ENCODE assay signal across 8 cellular contexts in the genomic region with DNA sequence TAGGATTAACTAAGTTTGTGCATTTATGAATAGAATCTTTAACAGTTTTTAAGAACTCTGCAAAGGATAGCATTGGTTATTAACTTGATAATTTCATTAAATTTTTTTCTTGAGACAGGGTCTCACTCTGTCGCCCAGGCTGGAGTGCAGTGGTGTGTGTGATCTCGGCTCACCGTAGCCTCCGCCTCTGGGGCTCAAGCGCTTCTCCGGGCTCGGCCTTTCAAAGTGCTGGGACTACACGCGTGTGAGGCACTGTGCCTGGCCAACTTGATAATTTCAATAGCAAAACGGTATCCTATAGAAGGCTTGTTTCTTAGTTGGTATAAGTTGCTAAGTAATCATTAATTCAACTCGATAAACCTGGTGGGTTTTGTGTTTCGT. TPM values are rescaled to one million over a fixed set of nuclear protein-coding genes. Genes with fewer than 3 reads are reported as not detected.
DNase-seq lines count a peak whose midpoint lies in the region; ATAC-seq and TF ChIP-seq lines count a peak whose summit lies in the region.

No MANE protein-coding gene starts in this region.

- H3K23ac ChIP-seq in IMR-90 (ENCODE audit: low read depth, low read length) = peak overlapping the region; percentile 75; the same call in 1 of the 2 replicates

- H3K56ac ChIP-seq in IMR-90 (ENCODE audit: extremely low read depth, insufficient read depth, low read length) = no peak overlapping the region

- no peak overlapping the region for H2AK5ac ChIP-seq in IMR-90 (ENCODE audit: low read depth, low read length)

- H3K36me3 Mint-ChIP-seq in Calu3 (ENCODE audit: insufficient read depth, unreplicated experiment) (peaks cover 15% of the 10 kb centered on the region), nephron progenitor cell (ENCODE audit: low read depth) (peaks cover 17% of the 10 kb centered on the region)

- H3K27ac ChIP-seq in IMR-90 (ENCODE audit: insufficient read depth, low read length) = peak overlapping the region; percentile 54

- H4K8ac ChIP-seq in IMR-90 (ENCODE audit: low read depth in 2 of 2, low read length in 2 of 2) = peak overlapping the region; percentile 52 to 70; a peak in 3 of 4 replicates

- POLR2A ChIA-PET in IMR-90 (lab: Charles Lee; ENCODE audit: unreplicated experiment) = no interaction called here

- intact Hi-C loops in Calu3 (cut with micrococcal nuclease; ENCODE audit: unreplicated experiment) (loop anchor here (10.0 kb wide), 1 partner anchor 112 kb away; a partner anchor contains a TSS), IMR-90 (cut with micrococcal nuclease) (loop anchor here (2.0 to 5.0 kb wide), 2 partner anchors 112 to 355 kb away; a partner anchor contains a TSS)

- H2BK20ac ChIP-seq in IMR-90 (ENCODE audit: low read depth, low read length) = no peak overlapping the region

- no peak overlapping the region for H2BK15ac ChIP-seq in IMR-90 (ENCODE audit: low read depth, low read length)

- no TSS peak for BruUV-seq in Calu3 (replicated peaks; lab: Mats Ljungman, UMichigan)
- no TSS peak for BruUV-seq in IMR-90 (replicated peaks; lab: Mats Ljungman, UMichigan)

- H2AK9ac ChIP-seq in IMR-90 (replicated peaks; ENCODE audit: low read depth, low read length, poor library complexity) = no peak overlapping the region

- H3K36me3 ChIP-seq in IMR-90 (ENCODE audit: control insufficient read depth, insufficient read depth, low read length) (no peaks in the 10 kb centered on the region), BE2C (no peaks in the 10 kb centered on the region)

- no peak for TF ChIP-seq CTCF in Calu3 (IDR thresholded peaks at IDR 0.05; ENCODE audit: unreplicated experiment)
- no peak for TF ChIP-seq CTCF in IMR-90 (conservative IDR thresholded peaks at IDR 0.05; ENCODE audit: low read depth, low read length)
- TF ChIP-seq CTCF in nephron progenitor cell (IDR thresholded peaks at IDR 0.05) = no peak
- TF ChIP-seq CTCF in BE2C (IDR thresholded peaks at IDR 0.05; ENCODE audit: low read depth, low read length) = no peak

- H4K20me1 ChIP-seq in IMR-90 (ENCODE audit: insufficient read depth, low read length) = no peaks in the 10 kb centered on the region

- peak overlapping the region; percentile 58 for H4K5ac ChIP-seq in IMR-90 (ENCODE audit: low read depth, low read length)

- no peak overlapping the region; the same call in 1 of the 2 replicates for H4K91ac ChIP-seq in IMR-90 (ENCODE audit: insufficient read depth, low read depth, low read length)

- H3K4me1 Mint-ChIP-seq in Calu3 (ENCODE audit: low read depth, unreplicated experiment) (no peaks in the 10 kb centered on the region), nephron progenitor cell (no peaks in the 10 kb centered on the region)

- H3K27ac Mint-ChIP-seq in Calu3 (ENCODE audit: unreplicated experiment) (no peak overlapping the region), nephron progenitor cell (no peak overlapping the region)

- no peak overlapping the region for H2BK120ac ChIP-seq in IMR-90 (ENCODE audit: low read depth, low read length)

- peak overlapping the region; percentile 42; the same call in 1 of the 2 replicates for H3K18ac ChIP-seq in IMR-90 (ENCODE audit: low read depth, low read length)

- H3K4me3 ChIP-seq in IMR-90 (ENCODE audit: insufficient read depth, low read depth, low read length) = peak overlapping the region; percentile 69
- H3K4me3 ChIP-seq in BE2C (ENCODE audit: low read depth, low read length) = no peak overlapping the region

- no peak for TF ChIP-seq RAD21 in IMR-90 (IDR thresholded peaks at IDR 0.05; ENCODE audit: low read length)

- H2AFZ ChIP-seq in IMR-90 (replicated peaks; ENCODE audit: low read length, poor library complexity) = peak overlapping the region; percentile 94

- H3K4me1 ChIP-seq in IMR-90 (ENCODE audit: control insufficient read depth, insufficient read depth, low read length) (peaks cover 8% of the 10 kb centered on the region), BE2C (no peaks in the 10 kb centered on the region)

- H3K14ac ChIP-seq in IMR-90 (replicated peaks; ENCODE audit: low read depth, low read length) = peak overlapping the region; percentile 66; the same call in 1 of the 2 replicates

- H3K9me1 ChIP-seq in IMR-90 (ENCODE audit: insufficient read depth, low read length) = peaks cover 6% of the 10 kb centered on the region

- H3K9me3 Mint-ChIP-seq in Calu3 (ENCODE audit: low read depth, unreplicated experiment) = no peaks in the 10 kb centered on the region
- H3K9me3 Mint-ChIP-seq in nephron progenitor cell = no peaks in the 10 kb centered on the region

- H3K9me3 ChIP-seq in IMR-90 (ENCODE audit: control insufficient read depth, insufficient read depth, low read length) = no peaks in the 10 kb centered on the region
- no peaks in the 10 kb centered on the region for H3K9me3 ChIP-seq in BE2C

- no peak for TF ChIP-seq POLR2A in IMR-90 (IDR thresholded peaks at IDR 0.05; ENCODE audit: low read depth, low read length)

- dilution Hi-C loops in IMR-90 (cut with HindIII; ENCODE audit: low sequenced_read_pairs, unreplicated experiment) = no loop called here

- peaks cover 0 to 25% of the 10 kb centered on the region in 2 experiments; a peak in 3 of 4 replicates for H3K79me1 ChIP-seq in IMR-90 (ENCODE audit: low read depth in 1 of 2, low read length in 2 of 2)

- H3K4ac ChIP-seq in IMR-90 (ENCODE audit: low read depth, low read length) = 0 out of 2 replicates have a peak overlapping the region, but pooled peaks have one; percentile 29

- CTCF ChIA-PET in Calu3 (lab: Charles Lee) (no interaction called here), IMR-90 (lab: Yijun Ruan, JAX) (no interaction called here)

- ATAC-seq in GM19467 (IDR thresholded peaks at IDR 0.05; ENCODE audit: unreplicated experiment) (peak; percentile 10), IMR-90 (ENCODE audit: low read depth) (peak; percentile 27)

- DNase-seq in Calu3 (no peak), IMR-90 (no peak), dermis blood vessel endothelial cell (peak; percentile 44), nephron progenitor cell (no peak), NCI-H524 treated with DMSO at 0.1 percent for 48 hours (lab: John Stamatoyannopoulos, UW) (no peak), kidney glomerular epithelial cell (lab: John Stamatoyannopoulos, UW) (no peak), BE2C (no peak)

- peak overlapping the region; percentile 45 for H2BK5ac ChIP-seq in IMR-90 (ENCODE audit: low read depth, low read length, poor library complexity, severe bottlenecking)

- WGBS in IMR-90 (ENCODE audit: extremely low coverage in 2 of 2, insufficient read length in 1 of 2), 2 experiments = 40% methylated on average over 1 of the region's 12 CpGs; no CpG with 5 or more reads in 1 of the 2 experiments

- H3K9ac ChIP-seq in IMR-90 (ENCODE audit: low read depth, low read length) = peak overlapping the region; percentile 72

- no peaks in the 10 kb centered on the region for H3K27me3 Mint-ChIP-seq in Calu3 (ENCODE audit: unreplicated experiment)
- H3K27me3 Mint-ChIP-seq in nephron progenitor cell (ENCODE audit: low read depth, poor library complexity) = no peaks in the 10 kb centered on the region

- H3K4me3 Mint-ChIP-seq in Calu3 (ENCODE audit: low read depth, unreplicated experiment) = peak overlapping the region; percentile 68
- peak overlapping the region; percentile 84 for H3K4me3 Mint-ChIP-seq in nephron progenitor cell

- no peaks in the 10 kb centered on the region for H3K27me3 ChIP-seq in IMR-90 (ENCODE audit: control insufficient read depth, insufficient read depth, low read length)
- no peaks in the 10 kb centered on the region for H3K27me3 ChIP-seq in BE2C

- H3K4me2 ChIP-seq in IMR-90 (ENCODE audit: low read depth, low read length) = peak overlapping the region; percentile 87

- in situ Hi-C loops in IMR-90 (cut with MboI; ENCODE audit: low sequenced_read_pairs) = no loop called here

TF ChIP-seq in IMR-90, 13 proteins besides CTCF, POLR2A, EP300 and RAD21:
- TF ChIP-seq CHD1 (IDR thresholded peaks at IDR 0.05; ENCODE audit: low read depth, low read length) = no peak
- no peak for TF ChIP-seq RFX5 (IDR thresholded peaks at IDR 0.05; ENCODE audit: low read depth, low read length)
- no peak for TF ChIP-seq BHLHE40 (IDR thresholded peaks at IDR 0.05; ENCODE audit: low read depth, low read length)
- TF ChIP-seq, protein P1, sequence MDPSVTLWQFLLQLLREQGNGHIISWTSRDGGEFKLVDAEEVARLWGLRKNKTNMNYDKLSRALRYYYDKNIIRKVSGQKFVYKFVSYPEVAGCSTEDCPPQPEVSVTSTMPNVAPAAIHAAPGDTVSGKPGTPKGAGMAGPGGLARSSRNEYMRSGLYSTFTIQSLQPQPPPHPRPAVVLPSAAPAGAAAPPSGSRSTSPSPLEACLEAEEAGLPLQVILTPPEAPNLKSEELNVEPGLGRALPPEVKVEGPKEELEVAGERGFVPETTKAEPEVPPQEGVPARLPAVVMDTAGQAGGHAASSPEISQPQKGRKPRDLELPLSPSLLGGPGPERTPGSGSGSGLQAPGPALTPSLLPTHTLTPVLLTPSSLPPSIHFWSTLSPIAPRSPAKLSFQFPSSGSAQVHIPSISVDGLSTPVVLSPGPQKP (IDR thresholded peaks at IDR 0.05; ENCODE audit: borderline replicate concordance, low read depth, low read length) = no peak
- TF ChIP-seq RCOR1 (IDR thresholded peaks at IDR 0.05; ENCODE audit: insufficient replicate concordance, low read length) = no peak
- no peak for TF ChIP-seq CEBPB (IDR thresholded peaks at IDR 0.05; ENCODE audit: low read depth, low read length)
- TF ChIP-seq FOS (IDR thresholded peaks at IDR 0.05; ENCODE audit: low read depth, low read length) = no peak
- TF ChIP-seq MAFK (IDR thresholded peaks at IDR 0.05; ENCODE audit: low read depth, low read length) = no peak
- TF ChIP-seq, protein P2, sequence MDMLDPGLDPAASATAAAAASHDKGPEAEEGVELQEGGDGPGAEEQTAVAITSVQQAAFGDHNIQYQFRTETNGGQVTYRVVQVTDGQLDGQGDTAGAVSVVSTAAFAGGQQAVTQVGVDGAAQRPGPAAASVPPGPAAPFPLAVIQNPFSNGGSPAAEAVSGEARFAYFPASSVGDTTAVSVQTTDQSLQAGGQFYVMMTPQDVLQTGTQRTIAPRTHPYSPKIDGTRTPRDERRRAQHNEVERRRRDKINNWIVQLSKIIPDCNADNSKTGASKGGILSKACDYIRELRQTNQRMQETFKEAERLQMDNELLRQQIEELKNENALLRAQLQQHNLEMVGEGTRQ (IDR thresholded peaks at IDR 0.05; ENCODE audit: low read depth, low read length) = no peak
- no peak for TF ChIP-seq MXI1 (IDR thresholded peaks at IDR 0.05; ENCODE audit: borderline replicate concordance, low read depth, low read length)
- no peak for TF ChIP-seq MAZ (IDR thresholded peaks at IDR 0.05; ENCODE audit: borderline replicate concordance, low read depth, low read length)
- TF ChIP-seq SMC3 (IDR thresholded peaks at IDR 0.05; ENCODE audit: low read depth, low read length) = no peak
- no peak for TF ChIP-seq NFE2L2 (IDR thresholded peaks at IDR 0.05; ENCODE audit: low read depth, low read length)
TF ChIP-seq in IMR-90: peak in this region for 0.

RNA-seq across cellular contexts. Expression of a gene that starts 38.0 kb away (rescaled TPM):
- total RNA-seq in Calu3 (2022) = 13.8 and 14.3 TPM in 2 replicates
- total RNA-seq in IMR-90 (2012; rRNA removed) = 13.9 and 18.3 TPM in 2 replicates
- 5.5 and 5.6 TPM in 2 replicates for polyA plus RNA-seq in IMR-90 (2012; rRNA removed)
- polyA plus RNA-seq in IMR-90 (2012; cell fraction: cytosol; rRNA removed) = 3.1 and 3.7 TPM in 2 replicates
- 8.1 and 9.2 TPM in 2 replicates for polyA plus RNA-seq in IMR-90 (2012; cell fraction: nucleus; rRNA removed; ENCODE audit: low replicate concordance)
- total RNA-seq in dermis blood vessel endothelial cell = 14.6 and 17.0 TPM in 2 replicates
- 14.0 TPM for polyA plus RNA-seq in BE2C (2012; ENCODE audit: insufficient read depth, insufficient read length, low read depth)
